8 cellular contexts compared by ENCODE assay signal in genomic region chrX:54807524-54808108, GRCh38. TPM values are rescaled to one million over a fixed set of nuclear protein-coding genes. Genes with fewer than 3 reads are reported as not detected.
DNase-seq lines count a peak whose midpoint lies in the region; ATAC-seq and TF ChIP-seq lines count a peak whose summit lies in the region.

MAGED2 (plus strand) TSS chrX:54807745; CDS start chrX:54809332, 1,587 bp downstream.

- peak within 1 kb of the TSS; percentile 62 to 78 (median 72) for H3K4me3 ChIP-seq in BLaER1 treated with 17β-estradiol and CSF1 and Interleukin-3, amounts not matched to agents 10 nM and 100 nM
- peak within 1 kb of the TSS; percentile 78 for H3K4me3 ChIP-seq in Karpas-422 (ENCODE audit: low read length)
- H3K4me3 ChIP-seq in liver (ENCODE audit: low read depth in 1 of 3, low read length in 3 of 3), result peak within 1 kb of the TSS; percentile 59 to 82 (median 75)

- peaks cover 67 to 90% (median 82%) of the 10 kb centered on the region in 11 experiments for H3K27me3 ChIP-seq in BLaER1 treated with 17β-estradiol and CSF1 and Interleukin-3, amounts not matched to agents 10 nM and 100 nM
- no peaks in the 10 kb centered on the region for H3K27me3 ChIP-seq in Karpas-422 (ENCODE audit: low read length)
- H3K27me3 ChIP-seq in liver (ENCODE audit: control insufficient read depth in 4 of 4, insufficient read depth in 4 of 4, low read length in 3 of 4), result no peaks in the 10 kb centered on the region

- H3K36me3 ChIP-seq in BLaER1 treated with 17β-estradiol and CSF1 and Interleukin-3, amounts not matched to agents 10 nM and 100 nM, result peaks cover 0 to 22% (median 4%) of the 10 kb centered on the region in 11 experiments; a peak in 10 of 22 replicates
- H3K36me3 ChIP-seq in Karpas-422 (ENCODE audit: insufficient read depth, low read length), result 0 out of 2 replicates have a peak, but pooled peaks cover 4% of the 10 kb centered on the region
- H3K36me3 ChIP-seq in liver (ENCODE audit: control insufficient read depth in 4 of 4, insufficient read depth in 3 of 4, low read depth in 1 of 4, low read length in 3 of 4), result peaks cover 0 to 14% (median 5%) of the 10 kb centered on the region in 4 donors

- H3K79me2 ChIP-seq in Karpas-422 (ENCODE audit: low read length), result peaks cover 7% of the 10 kb centered on the region; the same call in 1 of the 2 replicates

- peak within 1 kb of the TSS; percentile 63 to 83 (median 77) for H3K9ac ChIP-seq in BLaER1 treated with 17β-estradiol and CSF1 and Interleukin-3, amounts not matched to agents 10 nM and 100 nM
- peak within 1 kb of the TSS; percentile 83 for H3K9ac ChIP-seq in Karpas-422 (ENCODE audit: low read length)
- H3K9ac ChIP-seq in liver (ENCODE audit: low read depth in 1 of 2, low read length in 2 of 2), result peak within 1 kb of the TSS; percentile 52 to 84

- H4K20me1 ChIP-seq in BLaER1 treated with 17β-estradiol and CSF1 and Interleukin-3, amounts not matched to agents 10 nM and 100 nM, result peaks cover 0 to 21% (median 0%) of the 10 kb centered on the region in 11 experiments; a peak in 4 of 22 replicates
- no peaks in the 10 kb centered on the region for H4K20me1 ChIP-seq in Karpas-422 (ENCODE audit: insufficient read depth, low read depth, low read length)

- H3K9me3 ChIP-seq in BLaER1 treated with 17β-estradiol and CSF1 and Interleukin-3, amounts not matched to agents 10 nM and 100 nM (replicated peaks in 1 of 11), result no peaks in the 10 kb centered on the region
- H3K9me3 ChIP-seq in Karpas-422 (ENCODE audit: low read length), result no peaks in the 10 kb centered on the region
- H3K9me3 ChIP-seq in liver (ENCODE audit: control insufficient read depth in 4 of 4, low read length in 3 of 4), result no peaks in the 10 kb centered on the region

- TF ChIP-seq CTCF in liver (IDR thresholded peaks at IDR 0.05; ENCODE audit: low read depth, low read length, missing input control), result no peak

- H3K4me2 ChIP-seq in BLaER1 treated with 17β-estradiol and CSF1 and Interleukin-3, amounts not matched to agents 10 nM and 100 nM, result peak within 1 kb of the TSS; percentile 59 to 77 (median 73)
- H3K4me2 ChIP-seq in Karpas-422 (ENCODE audit: low read depth, low read length, poor library complexity, severe bottlenecking), result peak within 1 kb of the TSS; percentile 77

- H3K27ac ChIP-seq in BLaER1 treated with 17β-estradiol and CSF1 and Interleukin-3, amounts not matched to agents 10 nM and 100 nM, result peak within 1 kb of the TSS; percentile 47 to 83 (median 73); a peak in 20 of 22 replicates
- H3K27ac ChIP-seq in Karpas-422 (ENCODE audit: low read length), result no peak within 1 kb of the TSS
- peak within 1 kb of the TSS; percentile 81 to 83 for H3K27ac ChIP-seq in liver (ENCODE audit: low read depth in 1 of 2, low read length in 2 of 2)

- ATAC-seq in HG02642 (IDR thresholded peaks at IDR 0.05; ENCODE audit: poor library complexity, unreplicated experiment) (no peak), HG03460 (IDR thresholded peaks at IDR 0.05; ENCODE audit: unreplicated experiment) (no peak)

- 10% methylated on average over 17 of the region's 17 CpGs for WGBS in liver

- peaks cover 7 to 24% (median 17%) of the 10 kb centered on the region in 10 experiments; a peak in 19 of 20 replicates for H3K4me1 ChIP-seq in BLaER1 treated with 17β-estradiol and CSF1 and Interleukin-3, amounts not matched to agents 10 nM and 100 nM
- H3K4me1 ChIP-seq in Karpas-422 (ENCODE audit: low read length) (peaks cover 15% of the 10 kb centered on the region), liver (ENCODE audit: control insufficient read depth in 4 of 4, insufficient read depth in 4 of 4, low read length in 3 of 4) (peaks cover 4 to 8% (median 7%) of the 10 kb centered on the region in 4 donors)

- H3K9me2 ChIP-seq in Karpas-422 (replicated peaks; ENCODE audit: insufficient read depth, low read length), result no peaks in the 10 kb centered on the region

- DNase-seq in Karpas-422, result peak; percentile 40
- peak; percentile 18 to 27 for DNase-seq in activated CD4-positive, alpha-beta T cell treated with anti-CD3 and anti-CD28 coated beads, Interleukin-2, amount 50 U/mL, for 4 hours
- peak; percentile 39 for DNase-seq in effector CD8-positive, alpha-beta T cell (lab: John Stamatoyannopoulos, UW)
- peak; percentile 24 for DNase-seq in stimulated activated CD8-positive, alpha-beta memory T cell treated with anti-CD3 and anti-CD28 coated beads, Interleukin-12 subunit alpha, Interleukin-12 subunit beta, amount 100 ng/mL, for 1 hour (ENCODE audit: low read depth)

- H2AFZ ChIP-seq in Karpas-422 (ENCODE audit: low read length), result peak within 1 kb of the TSS; percentile 85

- no peak for TF ChIP-seq RAD21 in liver (IDR thresholded peaks at IDR 0.05)

TF ChIP-seq in liver, 16 proteins besides CTCF, POLR2A, EP300 and RAD21:
- TF ChIP-seq TAF1 (conservative IDR thresholded peaks at IDR 0.05) (no peak), HNF4A (conservative IDR thresholded peaks at IDR 0.05) (no peak), FOXA1 (IDR thresholded peaks at IDR 0.05) (no peak), JUND (IDR thresholded peaks at IDR 0.05) (no peak), RXRA (IDR thresholded peaks at IDR 0.05) (no peak), NR2F2 (IDR thresholded peaks at IDR 0.05) (no peak), FOXA2 (IDR thresholded peaks at IDR 0.05) (no peak), ZBTB33 (IDR thresholded peaks at IDR 0.05) (no peak), HNF4G (IDR thresholded peaks at IDR 0.05) (no peak), EGR1 (IDR thresholded peaks at IDR 0.05; ENCODE audit: low read depth in 2 of 2) (no peak), GABPA (IDR thresholded peaks at IDR 0.05 in 1 of 2, conservative IDR thresholded peaks at IDR 0.05 in 1 of 2) (no peak), YY1 (IDR thresholded peaks at IDR 0.05) (no peak), SP1 (IDR thresholded peaks at IDR 0.05) (no peak), REST (IDR thresholded peaks at IDR 0.05) (no peak)
- TF ChIP-seq, protein P1, sequence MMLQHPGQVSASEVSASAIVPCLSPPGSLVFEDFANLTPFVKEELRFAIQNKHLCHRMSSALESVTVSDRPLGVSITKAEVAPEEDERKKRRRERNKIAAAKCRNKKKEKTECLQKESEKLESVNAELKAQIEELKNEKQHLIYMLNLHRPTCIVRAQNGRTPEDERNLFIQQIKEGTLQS (IDR thresholded peaks at IDR 0.05), result no peak

RNA-seq across cellular contexts. Expression of gene MAGED2, which starts in this region (rescaled TPM):
- 36.5 and 52.2 TPM in 2 replicates for total RNA-seq in Karpas-422 (2014; rRNA removed; shearing (Covaris generic); ENCODE audit: low replicate concordance)
- total RNA-seq in liver, result 10 to 100 TPM; 26.3 to 93.4 TPM
- polyA plus RNA-seq in liver, result 10 to 100 TPM; 25.4 to 36.3 TPM
